In the genomic region with DNA sequence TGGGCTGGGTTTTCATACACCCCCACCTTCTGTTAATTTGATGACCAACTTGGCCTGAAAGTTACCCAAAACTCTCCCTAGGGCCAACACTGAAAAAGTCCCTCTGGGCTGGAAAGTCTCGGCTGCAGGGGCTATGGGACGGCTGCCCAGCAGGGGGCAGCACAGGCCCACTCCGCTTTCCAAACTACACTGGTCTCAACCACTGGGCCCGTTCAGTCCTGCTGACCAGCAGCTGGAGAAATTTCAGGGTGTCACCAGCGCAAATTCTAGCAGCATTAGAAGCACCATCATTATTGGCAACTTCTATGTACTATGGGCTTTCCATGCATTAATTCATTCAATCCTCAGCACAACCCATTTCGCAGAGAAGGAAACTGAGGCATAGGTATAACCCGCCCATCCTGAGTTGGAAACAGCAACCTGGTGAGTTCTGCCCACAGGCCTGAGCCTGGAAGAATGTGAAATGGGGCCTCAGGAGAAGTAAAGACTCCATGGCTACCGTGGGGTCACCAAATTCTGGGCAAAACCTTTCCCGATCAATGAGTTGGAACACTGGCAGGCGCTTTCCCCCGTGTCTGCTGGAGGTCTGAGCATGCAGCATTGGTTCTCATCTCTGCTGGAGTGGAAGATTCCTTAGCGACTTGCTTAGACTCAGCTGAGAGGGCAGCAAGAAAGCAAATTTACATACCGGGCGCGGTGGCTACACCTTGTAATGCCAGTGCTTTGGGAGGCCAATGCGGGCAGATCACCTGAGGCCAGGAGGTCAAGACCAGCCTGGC, we compare ENCODE assay signal across 1 cellular context.
A peak's percentile ranks its signal among the peaks of the same experiment; 100 is the strongest.
TF ChIP-seq lines count a peak whose summit lies in the region.

No MANE protein-coding gene starts in this region.

TF ChIP-seq in HepG2, 621 proteins besides CTCF, POLR2A, EP300 and RAD21 (continues in another document):
- TF ChIP-seq FOSL2 (CRISPR knock-in tag; IDR thresholded peaks at IDR 0.05) (0 out of 2 replicates have a peak, but pooled peaks have one; percentile 21), ZNF350 (CRISPR knock-in tag; IDR thresholded peaks at IDR 0.05; ENCODE audit: borderline replicate concordance, low read depth) (0 out of 2 replicates have a peak, but pooled peaks have one; percentile 24), ZNF629 (CRISPR knock-in tag; conservative IDR thresholded peaks at IDR 0.05) (peak; percentile 91), ZNF292 (CRISPR knock-in tag; IDR thresholded peaks at IDR 0.05; ENCODE audit: borderline replicate concordance, low read depth) (no peak), ZBTB3 (CRISPR knock-in tag; IDR thresholded peaks at IDR 0.05; ENCODE audit: borderline replicate concordance, low read depth) (no peak), POLR2G (IDR thresholded peaks at IDR 0.05; ENCODE audit: low read depth, low read length) (no peak), ZNF557 (CRISPR knock-in tag; IDR thresholded peaks at IDR 0.05) (no peak), REXO4 (CRISPR knock-in tag; IDR thresholded peaks at IDR 0.05; ENCODE audit: borderline replicate concordance) (no peak), NFIC (IDR thresholded peaks at IDR 0.05; ENCODE audit: low read length) (no peak), GPN1 (CRISPR knock-in tag; IDR thresholded peaks at IDR 0.05; ENCODE audit: borderline replicate concordance) (no peak), MTF2 (CRISPR knock-in tag; IDR thresholded peaks at IDR 0.05; ENCODE audit: borderline replicate concordance) (no peak), JUND (CRISPR knock-in tag; IDR thresholded peaks at IDR 0.05) (no peak), ZNF768 (CRISPR knock-in tag; IDR thresholded peaks at IDR 0.05) (peak; percentile 21; the same call in 1 of the 2 replicates), XRCC5 (optimal IDR thresholded peaks at IDR 0.05; ENCODE audit: low read length) (peak; percentile 79), STAG1 (CRISPR knock-in tag; IDR thresholded peaks at IDR 0.05) (peak; percentile 79), ZMYM3 (CRISPR knock-in tag; IDR thresholded peaks at IDR 0.05) (peak; percentile 72), ZNF543 (CRISPR knock-in tag; IDR thresholded peaks at IDR 0.05) (0 out of 2 replicates have a peak, but pooled peaks have one; percentile 35), SMC3 (IDR thresholded peaks at IDR 0.05; ENCODE audit: low read length) (peak; percentile 67; the same call in 1 of the 2 replicates), ZNF547 (CRISPR knock-in tag; IDR thresholded peaks at IDR 0.05) (no peak), IRF2 (CRISPR knock-in tag; IDR thresholded peaks at IDR 0.05) (0 out of 2 replicates have a peak, but pooled peaks have one; percentile 23)
- TF ChIP-seq, protein P1, sequence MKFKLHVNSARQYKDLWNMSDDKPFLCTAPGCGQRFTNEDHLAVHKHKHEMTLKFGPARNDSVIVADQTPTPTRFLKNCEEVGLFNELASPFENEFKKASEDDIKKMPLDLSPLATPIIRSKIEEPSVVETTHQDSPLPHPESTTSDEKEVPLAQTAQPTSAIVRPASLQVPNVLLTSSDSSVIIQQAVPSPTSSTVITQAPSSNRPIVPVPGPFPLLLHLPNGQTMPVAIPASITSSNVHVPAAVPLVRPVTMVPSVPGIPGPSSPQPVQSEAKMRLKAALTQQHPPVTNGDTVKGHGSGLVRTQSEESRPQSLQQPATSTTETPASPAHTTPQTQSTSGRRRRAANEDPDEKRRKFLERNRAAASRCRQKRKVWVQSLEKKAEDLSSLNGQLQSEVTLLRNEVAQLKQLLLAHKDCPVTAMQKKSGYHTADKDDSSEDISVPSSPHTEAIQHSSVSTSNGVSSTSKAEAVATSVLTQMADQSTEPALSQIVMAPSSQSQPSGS (CRISPR knock-in tag; IDR thresholded peaks at IDR 0.05) = 0 out of 2 replicates have a peak, but pooled peaks have one; percentile 27
- TF ChIP-seq, protein P2, sequence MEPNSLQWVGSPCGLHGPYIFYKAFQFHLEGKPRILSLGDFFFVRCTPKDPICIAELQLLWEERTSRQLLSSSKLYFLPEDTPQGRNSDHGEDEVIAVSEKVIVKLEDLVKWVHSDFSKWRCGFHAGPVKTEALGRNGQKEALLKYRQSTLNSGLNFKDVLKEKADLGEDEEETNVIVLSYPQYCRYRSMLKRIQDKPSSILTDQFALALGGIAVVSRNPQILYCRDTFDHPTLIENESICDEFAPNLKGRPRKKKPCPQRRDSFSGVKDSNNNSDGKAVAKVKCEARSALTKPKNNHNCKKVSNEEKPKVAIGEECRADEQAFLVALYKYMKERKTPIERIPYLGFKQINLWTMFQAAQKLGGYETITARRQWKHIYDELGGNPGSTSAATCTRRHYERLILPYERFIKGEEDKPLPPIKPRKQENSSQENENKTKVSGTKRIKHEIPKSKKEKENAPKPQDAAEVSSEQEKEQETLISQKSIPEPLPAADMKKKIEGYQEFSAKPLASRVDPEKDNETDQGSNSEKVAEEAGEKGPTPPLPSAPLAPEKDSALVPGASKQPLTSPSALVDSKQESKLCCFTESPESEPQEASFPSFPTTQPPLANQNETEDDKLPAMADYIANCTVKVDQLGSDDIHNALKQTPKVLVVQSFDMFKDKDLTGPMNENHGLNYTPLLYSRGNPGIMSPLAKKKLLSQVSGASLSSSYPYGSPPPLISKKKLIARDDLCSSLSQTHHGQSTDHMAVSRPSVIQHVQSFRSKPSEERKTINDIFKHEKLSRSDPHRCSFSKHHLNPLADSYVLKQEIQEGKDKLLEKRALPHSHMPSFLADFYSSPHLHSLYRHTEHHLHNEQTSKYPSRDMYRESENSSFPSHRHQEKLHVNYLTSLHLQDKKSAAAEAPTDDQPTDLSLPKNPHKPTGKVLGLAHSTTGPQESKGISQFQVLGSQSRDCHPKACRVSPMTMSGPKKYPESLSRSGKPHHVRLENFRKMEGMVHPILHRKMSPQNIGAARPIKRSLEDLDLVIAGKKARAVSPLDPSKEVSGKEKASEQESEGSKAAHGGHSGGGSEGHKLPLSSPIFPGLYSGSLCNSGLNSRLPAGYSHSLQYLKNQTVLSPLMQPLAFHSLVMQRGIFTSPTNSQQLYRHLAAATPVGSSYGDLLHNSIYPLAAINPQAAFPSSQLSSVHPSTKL (CRISPR knock-in tag; IDR thresholded peaks at IDR 0.05) = no peak
- TF ChIP-seq, protein P3, sequence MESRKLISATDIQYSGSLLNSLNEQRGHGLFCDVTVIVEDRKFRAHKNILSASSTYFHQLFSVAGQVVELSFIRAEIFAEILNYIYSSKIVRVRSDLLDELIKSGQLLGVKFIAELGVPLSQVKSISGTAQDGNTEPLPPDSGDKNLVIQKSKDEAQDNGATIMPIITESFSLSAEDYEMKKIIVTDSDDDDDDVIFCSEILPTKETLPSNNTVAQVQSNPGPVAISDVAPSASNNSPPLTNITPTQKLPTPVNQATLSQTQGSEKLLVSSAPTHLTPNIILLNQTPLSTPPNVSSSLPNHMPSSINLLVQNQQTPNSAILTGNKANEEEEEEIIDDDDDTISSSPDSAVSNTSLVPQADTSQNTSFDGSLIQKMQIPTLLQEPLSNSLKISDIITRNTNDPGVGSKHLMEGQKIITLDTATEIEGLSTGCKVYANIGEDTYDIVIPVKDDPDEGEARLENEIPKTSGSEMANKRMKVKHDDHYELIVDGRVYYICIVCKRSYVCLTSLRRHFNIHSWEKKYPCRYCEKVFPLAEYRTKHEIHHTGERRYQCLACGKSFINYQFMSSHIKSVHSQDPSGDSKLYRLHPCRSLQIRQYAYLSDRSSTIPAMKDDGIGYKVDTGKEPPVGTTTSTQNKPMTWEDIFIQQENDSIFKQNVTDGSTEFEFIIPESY (CRISPR knock-in tag; IDR thresholded peaks at IDR 0.05) = peak; percentile 39; the same call in 1 of the 2 replicates
- TF ChIP-seq, protein P4, sequence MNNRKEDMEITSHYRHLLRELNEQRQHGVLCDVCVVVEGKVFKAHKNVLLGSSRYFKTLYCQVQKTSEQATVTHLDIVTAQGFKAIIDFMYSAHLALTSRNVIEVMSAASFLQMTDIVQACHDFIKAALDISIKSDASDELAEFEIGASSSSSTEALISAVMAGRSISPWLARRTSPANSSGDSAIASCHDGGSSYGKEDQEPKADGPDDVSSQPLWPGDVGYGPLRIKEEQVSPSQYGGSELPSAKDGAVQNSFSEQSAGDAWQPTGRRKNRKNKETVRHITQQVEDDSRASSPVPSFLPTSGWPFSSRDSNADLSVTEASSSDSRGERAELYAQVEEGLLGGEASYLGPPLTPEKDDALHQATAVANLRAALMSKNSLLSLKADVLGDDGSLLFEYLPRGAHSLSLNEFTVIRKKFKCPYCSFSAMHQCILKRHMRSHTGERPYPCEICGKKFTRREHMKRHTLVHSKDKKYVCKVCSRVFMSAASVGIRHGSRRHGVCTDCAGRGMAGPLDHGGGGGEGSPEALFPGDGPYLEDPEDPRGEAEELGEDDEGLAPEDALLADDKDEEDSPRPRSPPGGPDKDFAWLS (CRISPR knock-in tag; IDR thresholded peaks at IDR 0.05; ENCODE audit: borderline replicate concordance) = no peak
- TF ChIP-seq, protein P5, sequence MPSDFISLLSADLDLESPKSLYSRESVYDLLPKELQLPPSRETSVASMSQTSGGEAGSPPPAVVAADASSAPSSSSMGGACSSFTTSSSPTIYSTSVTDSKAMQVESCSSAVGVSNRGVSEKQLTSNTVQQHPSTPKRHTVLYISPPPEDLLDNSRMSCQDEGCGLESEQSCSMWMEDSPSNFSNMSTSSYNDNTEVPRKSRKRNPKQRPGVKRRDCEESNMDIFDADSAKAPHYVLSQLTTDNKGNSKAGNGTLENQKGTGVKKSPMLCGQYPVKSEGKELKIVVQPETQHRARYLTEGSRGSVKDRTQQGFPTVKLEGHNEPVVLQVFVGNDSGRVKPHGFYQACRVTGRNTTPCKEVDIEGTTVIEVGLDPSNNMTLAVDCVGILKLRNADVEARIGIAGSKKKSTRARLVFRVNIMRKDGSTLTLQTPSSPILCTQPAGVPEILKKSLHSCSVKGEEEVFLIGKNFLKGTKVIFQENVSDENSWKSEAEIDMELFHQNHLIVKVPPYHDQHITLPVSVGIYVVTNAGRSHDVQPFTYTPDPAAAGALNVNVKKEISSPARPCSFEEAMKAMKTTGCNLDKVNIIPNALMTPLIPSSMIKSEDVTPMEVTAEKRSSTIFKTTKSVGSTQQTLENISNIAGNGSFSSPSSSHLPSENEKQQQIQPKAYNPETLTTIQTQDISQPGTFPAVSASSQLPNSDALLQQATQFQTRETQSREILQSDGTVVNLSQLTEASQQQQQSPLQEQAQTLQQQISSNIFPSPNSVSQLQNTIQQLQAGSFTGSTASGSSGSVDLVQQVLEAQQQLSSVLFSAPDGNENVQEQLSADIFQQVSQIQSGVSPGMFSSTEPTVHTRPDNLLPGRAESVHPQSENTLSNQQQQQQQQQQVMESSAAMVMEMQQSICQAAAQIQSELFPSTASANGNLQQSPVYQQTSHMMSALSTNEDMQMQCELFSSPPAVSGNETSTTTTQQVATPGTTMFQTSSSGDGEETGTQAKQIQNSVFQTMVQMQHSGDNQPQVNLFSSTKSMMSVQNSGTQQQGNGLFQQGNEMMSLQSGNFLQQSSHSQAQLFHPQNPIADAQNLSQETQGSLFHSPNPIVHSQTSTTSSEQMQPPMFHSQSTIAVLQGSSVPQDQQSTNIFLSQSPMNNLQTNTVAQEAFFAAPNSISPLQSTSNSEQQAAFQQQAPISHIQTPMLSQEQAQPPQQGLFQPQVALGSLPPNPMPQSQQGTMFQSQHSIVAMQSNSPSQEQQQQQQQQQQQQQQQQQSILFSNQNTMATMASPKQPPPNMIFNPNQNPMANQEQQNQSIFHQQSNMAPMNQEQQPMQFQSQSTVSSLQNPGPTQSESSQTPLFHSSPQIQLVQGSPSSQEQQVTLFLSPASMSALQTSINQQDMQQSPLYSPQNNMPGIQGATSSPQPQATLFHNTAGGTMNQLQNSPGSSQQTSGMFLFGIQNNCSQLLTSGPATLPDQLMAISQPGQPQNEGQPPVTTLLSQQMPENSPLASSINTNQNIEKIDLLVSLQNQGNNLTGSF (CRISPR knock-in tag; IDR thresholded peaks at IDR 0.05) = no peak
- TF ChIP-seq, protein P6, sequence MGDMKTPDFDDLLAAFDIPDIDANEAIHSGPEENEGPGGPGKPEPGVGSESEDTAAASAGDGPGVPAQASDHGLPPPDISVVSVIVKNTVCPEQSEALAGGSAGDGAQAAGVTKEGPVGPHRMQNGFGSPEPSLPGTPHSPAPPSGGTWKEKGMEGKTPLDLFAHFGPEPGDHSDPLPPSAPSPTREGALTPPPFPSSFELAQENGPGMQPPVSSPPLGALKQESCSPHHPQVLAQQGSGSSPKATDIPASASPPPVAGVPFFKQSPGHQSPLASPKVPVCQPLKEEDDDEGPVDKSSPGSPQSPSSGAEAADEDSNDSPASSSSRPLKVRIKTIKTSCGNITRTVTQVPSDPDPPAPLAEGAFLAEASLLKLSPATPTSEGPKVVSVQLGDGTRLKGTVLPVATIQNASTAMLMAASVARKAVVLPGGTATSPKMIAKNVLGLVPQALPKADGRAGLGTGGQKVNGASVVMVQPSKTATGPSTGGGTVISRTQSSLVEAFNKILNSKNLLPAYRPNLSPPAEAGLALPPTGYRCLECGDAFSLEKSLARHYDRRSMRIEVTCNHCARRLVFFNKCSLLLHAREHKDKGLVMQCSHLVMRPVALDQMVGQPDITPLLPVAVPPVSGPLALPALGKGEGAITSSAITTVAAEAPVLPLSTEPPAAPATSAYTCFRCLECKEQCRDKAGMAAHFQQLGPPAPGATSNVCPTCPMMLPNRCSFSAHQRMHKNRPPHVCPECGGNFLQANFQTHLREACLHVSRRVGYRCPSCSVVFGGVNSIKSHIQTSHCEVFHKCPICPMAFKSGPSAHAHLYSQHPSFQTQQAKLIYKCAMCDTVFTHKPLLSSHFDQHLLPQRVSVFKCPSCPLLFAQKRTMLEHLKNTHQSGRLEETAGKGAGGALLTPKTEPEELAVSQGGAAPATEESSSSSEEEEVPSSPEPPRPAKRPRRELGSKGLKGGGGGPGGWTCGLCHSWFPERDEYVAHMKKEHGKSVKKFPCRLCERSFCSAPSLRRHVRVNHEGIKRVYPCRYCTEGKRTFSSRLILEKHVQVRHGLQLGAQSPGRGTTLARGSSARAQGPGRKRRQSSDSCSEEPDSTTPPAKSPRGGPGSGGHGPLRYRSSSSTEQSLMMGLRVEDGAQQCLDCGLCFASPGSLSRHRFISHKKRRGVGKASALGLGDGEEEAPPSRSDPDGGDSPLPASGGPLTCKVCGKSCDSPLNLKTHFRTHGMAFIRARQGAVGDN (CRISPR knock-in tag; IDR thresholded peaks at IDR 0.05) = peak; percentile 30; the same call in 1 of the 2 replicates
- TF ChIP-seq, protein P7, sequence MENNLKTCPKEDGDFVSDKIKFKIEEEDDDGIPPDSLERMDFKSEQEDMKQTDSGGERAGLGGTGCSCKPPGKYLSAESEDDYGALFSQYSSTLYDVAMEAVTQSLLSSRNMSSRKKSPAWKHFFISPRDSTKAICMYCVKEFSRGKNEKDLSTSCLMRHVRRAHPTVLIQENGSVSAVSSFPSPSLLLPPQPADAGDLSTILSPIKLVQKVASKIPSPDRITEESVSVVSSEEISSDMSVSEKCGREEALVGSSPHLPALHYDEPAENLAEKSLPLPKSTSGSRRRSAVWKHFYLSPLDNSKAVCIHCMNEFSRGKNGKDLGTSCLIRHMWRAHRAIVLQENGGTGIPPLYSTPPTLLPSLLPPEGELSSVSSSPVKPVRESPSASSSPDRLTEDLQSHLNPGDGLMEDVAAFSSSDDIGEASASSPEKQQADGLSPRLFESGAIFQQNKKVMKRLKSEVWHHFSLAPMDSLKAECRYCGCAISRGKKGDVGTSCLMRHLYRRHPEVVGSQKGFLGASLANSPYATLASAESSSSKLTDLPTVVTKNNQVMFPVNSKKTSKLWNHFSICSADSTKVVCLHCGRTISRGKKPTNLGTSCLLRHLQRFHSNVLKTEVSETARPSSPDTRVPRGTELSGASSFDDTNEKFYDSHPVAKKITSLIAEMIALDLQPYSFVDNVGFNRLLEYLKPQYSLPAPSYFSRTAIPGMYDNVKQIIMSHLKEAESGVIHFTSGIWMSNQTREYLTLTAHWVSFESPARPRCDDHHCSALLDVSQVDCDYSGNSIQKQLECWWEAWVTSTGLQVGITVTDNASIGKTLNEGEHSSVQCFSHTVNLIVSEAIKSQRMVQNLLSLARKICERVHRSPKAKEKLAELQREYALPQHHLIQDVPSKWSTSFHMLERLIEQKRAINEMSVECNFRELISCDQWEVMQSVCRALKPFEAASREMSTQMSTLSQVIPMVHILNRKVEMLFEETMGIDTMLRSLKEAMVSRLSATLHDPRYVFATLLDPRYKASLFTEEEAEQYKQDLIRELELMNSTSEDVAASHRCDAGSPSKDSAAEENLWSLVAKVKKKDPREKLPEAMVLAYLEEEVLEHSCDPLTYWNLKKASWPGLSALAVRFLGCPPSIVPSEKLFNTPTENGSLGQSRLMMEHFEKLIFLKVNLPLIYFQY (CRISPR knock-in tag; IDR thresholded peaks at IDR 0.05; ENCODE audit: borderline replicate concordance) = 0 out of 2 replicates have a peak, but pooled peaks have one; percentile 42
